Comparison of ENCODE assay signal across 28 cellular contexts in the genomic region with DNA sequence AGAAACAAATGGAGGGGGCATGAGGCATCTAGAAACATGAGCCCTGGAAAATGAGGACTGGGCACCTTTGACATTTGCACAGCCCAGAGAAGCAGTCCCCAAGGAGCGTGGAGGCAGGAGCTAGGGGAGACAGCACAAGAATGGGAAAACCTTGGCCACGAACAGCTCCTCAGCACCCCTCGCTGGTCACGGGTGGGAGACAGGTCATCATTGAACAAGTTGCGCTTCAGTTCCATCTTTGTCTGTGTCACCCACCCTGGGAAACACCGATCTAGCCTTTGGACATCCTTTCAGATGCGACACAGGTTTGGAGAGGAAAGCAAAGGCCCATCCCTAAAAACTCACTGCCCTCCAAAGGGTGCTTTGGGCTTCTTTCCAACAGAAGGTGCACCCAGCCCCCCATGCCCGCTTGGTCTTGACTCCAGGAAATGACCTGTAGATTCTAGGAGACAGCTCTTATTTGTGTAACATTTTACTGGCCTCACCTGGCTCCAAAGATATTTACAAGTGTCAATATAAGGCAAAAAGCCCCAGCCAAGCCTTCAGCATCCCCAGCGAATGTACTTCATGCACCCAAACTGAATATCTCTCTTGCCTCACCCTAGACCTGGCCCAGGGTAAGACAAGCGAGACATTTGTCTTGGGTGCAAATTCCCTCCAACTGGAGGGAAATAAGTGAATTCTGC. TPM values are rescaled to one million over a fixed set of nuclear protein-coding genes. Genes with fewer than 3 reads are reported as not detected.
DNase-seq lines count a peak whose midpoint lies in the region; ATAC-seq and TF ChIP-seq lines count a peak whose summit lies in the region.
"Had no signal": no experiment of that assay in that cellular context is flagged by ENCODE, and none has a peak within 500 bp of the region (broad histone marks: within the 10 kb centered on the region; RNA-seq: fewer than 3 reads in every experiment).

No MANE protein-coding gene starts in this region.

- H3K27ac Mint-ChIP-seq in activated CD8-positive, alpha-beta memory T cell treated with anti-CD3 and anti-CD28 coated beads, Interleukin-2, amount 10 ng/mL, durations not matched to agents 7 days and 5 days, result no peak overlapping the region
- no peak overlapping the region for H3K27ac Mint-ChIP-seq in neural progenitor cell
- H3K27ac Mint-ChIP-seq: activated CD4-positive, alpha-beta T cell treated with anti-CD3 and anti-CD28 coated beads, Interleukin-2, amount 10 ng/mL, durations not matched to agents 24 days and 14 days; activated naive CD4-positive, alpha-beta T cell treated with anti-CD3 and anti-CD28 coated beads, Interleukin-2, amount 10 ng/mL, durations not matched to agents 7 days and 5 days; activated T-helper 1 cell treated with anti-CD3 and anti-CD28 coated beads, Interleukin-12 subunit alpha, Interleukin-12 subunit beta, Interleukin-2, Interleukin-4 antibody, amounts not matched to agents 30 ng/mL and 10 ng/mL and 1 ng/mL, durations not matched to agents 14 hours and 24 hours and 36 hours; dendritic cell treated with granulocyte-macrophage colony-stimulating factor and Interleukin-4, amounts not matched to agents 40 ng/mL and 50 ng/mL, for 4 days; memory B cell had no signal

- intact Hi-C loops in posterior cingulate gyrus (cut with DNase I) (no loop called here), dorsolateral prefrontal cortex (cut with DNase I) (loop anchor here in 1 of 2 donors (10.0 kb wide), 1 partner anchor 654 kb away; no protein-coding TSS in a partner anchor)

- no peak overlapping the region for H2AFZ ChIP-seq in neural progenitor cell (replicated peaks)

- no peak overlapping the region for H3K4me3 Mint-ChIP-seq in activated CD8-positive, alpha-beta memory T cell treated with anti-CD3 and anti-CD28 coated beads, Interleukin-2, amount 10 ng/mL, durations not matched to agents 7 days and 5 days
- H3K4me3 Mint-ChIP-seq in neural progenitor cell, result no peak overlapping the region
- H3K4me3 Mint-ChIP-seq: activated CD4-positive, alpha-beta T cell treated with anti-CD3 and anti-CD28 coated beads, Interleukin-2, amount 10 ng/mL, durations not matched to agents 24 days and 14 days; activated naive CD4-positive, alpha-beta T cell treated with anti-CD3 and anti-CD28 coated beads, Interleukin-2, amount 10 ng/mL, durations not matched to agents 7 days and 5 days; activated T-helper 1 cell treated with anti-CD3 and anti-CD28 coated beads, Interleukin-12 subunit alpha, Interleukin-12 subunit beta, Interleukin-2, Interleukin-4 antibody, amounts not matched to agents 30 ng/mL and 10 ng/mL and 1 ng/mL, durations not matched to agents 14 hours and 24 hours and 36 hours; dendritic cell treated with granulocyte-macrophage colony-stimulating factor and Interleukin-4, amounts not matched to agents 40 ng/mL and 50 ng/mL, for 4 days; memory B cell had no signal

- H3K27ac ChIP-seq in foreskin keratinocyte (no peak overlapping the region), neural progenitor cell (no peak overlapping the region), dorsolateral prefrontal cortex (no peak overlapping the region)
- H3K27ac ChIP-seq: A549; BLaER1 treated with 17β-estradiol and CSF1 and Interleukin-3, amounts not matched to agents 10 nM and 100 nM; cardiac muscle cell; Peyer's patch; SJCRH30; skin epidermis; upper lobe of right lung had no signal

- H3K36me3 ChIP-seq in neural progenitor cell, result no peaks in the 10 kb centered on the region
- H3K36me3 ChIP-seq: BLaER1 treated with 17β-estradiol and CSF1 and Interleukin-3, amounts not matched to agents 10 nM and 100 nM; cardiac muscle cell; Peyer's patch; SJCRH30; upper lobe of right lung had no signal

- H3F3A ChIP-seq in neural progenitor cell (ENCODE audit: low read depth), result no peaks in the 10 kb centered on the region

- H3K4me1 ChIP-seq in foreskin keratinocyte (no peaks in the 10 kb centered on the region), neural progenitor cell (no peaks in the 10 kb centered on the region)
- H3K4me1 ChIP-seq: A549, Peyer's patch, upper lobe of right lung had no signal

- no peak overlapping the region for H3K4me2 ChIP-seq in neural progenitor cell
- H3K4me2 ChIP-seq: A549; BLaER1 treated with 17β-estradiol and CSF1 and Interleukin-3, amounts not matched to agents 10 nM and 100 nM had no signal

- no peaks in the 10 kb centered on the region for H3K4me1 Mint-ChIP-seq in activated CD8-positive, alpha-beta memory T cell treated with anti-CD3 and anti-CD28 coated beads, Interleukin-2, amount 10 ng/mL, durations not matched to agents 7 days and 5 days
- no peaks in the 10 kb centered on the region for H3K4me1 Mint-ChIP-seq in neural progenitor cell
- H3K4me1 Mint-ChIP-seq: activated CD4-positive, alpha-beta T cell treated with anti-CD3 and anti-CD28 coated beads, Interleukin-2, amount 10 ng/mL, durations not matched to agents 24 days and 14 days; activated naive CD4-positive, alpha-beta T cell treated with anti-CD3 and anti-CD28 coated beads, Interleukin-2, amount 10 ng/mL, durations not matched to agents 7 days and 5 days; memory B cell had no signal

- H3K27me3 Mint-ChIP-seq in activated CD8-positive, alpha-beta memory T cell treated with anti-CD3 and anti-CD28 coated beads, Interleukin-2, amount 10 ng/mL, durations not matched to agents 7 days and 5 days, result peaks cover 19% of the 10 kb centered on the region
- H3K27me3 Mint-ChIP-seq in neural progenitor cell (ENCODE audit: insufficient read depth, low read depth), result peaks cover 6% of the 10 kb centered on the region
- H3K27me3 Mint-ChIP-seq: memory B cell had no signal

- ATAC-seq in activated CD8-positive, alpha-beta memory T cell treated with anti-CD3 and anti-CD28 coated beads, Interleukin-2, amount 10 ng/mL, durations not matched to agents 7 days and 5 days, result no peak
- no peak for ATAC-seq in foreskin keratinocyte
- ATAC-seq: upper lobe of right lung had no signal

- H4K20me1 ChIP-seq in neural progenitor cell (ENCODE audit: low read depth), result no peaks in the 10 kb centered on the region
- H4K20me1 ChIP-seq: BLaER1 treated with 17β-estradiol and CSF1 and Interleukin-3, amounts not matched to agents 10 nM and 100 nM had no signal

- H3K9me3 Mint-ChIP-seq in activated CD8-positive, alpha-beta memory T cell treated with anti-CD3 and anti-CD28 coated beads, Interleukin-2, amount 10 ng/mL, durations not matched to agents 7 days and 5 days (ENCODE audit: low read depth), result no peaks in the 10 kb centered on the region
- peaks cover 3% of the 10 kb centered on the region for H3K9me3 Mint-ChIP-seq in neural progenitor cell
- H3K9me3 Mint-ChIP-seq: activated CD4-positive, alpha-beta T cell treated with anti-CD3 and anti-CD28 coated beads, Interleukin-2, amount 10 ng/mL, durations not matched to agents 24 days and 14 days; activated naive CD4-positive, alpha-beta T cell treated with anti-CD3 and anti-CD28 coated beads, Interleukin-2, amount 10 ng/mL, durations not matched to agents 7 days and 5 days; dendritic cell treated with granulocyte-macrophage colony-stimulating factor and Interleukin-4, amounts not matched to agents 40 ng/mL and 50 ng/mL, for 4 days; memory B cell had no signal

- CTCF ChIA-PET in activated CD8-positive, alpha-beta memory T cell treated with anti-CD3 and anti-CD28 coated beads, Interleukin-2, amount 10 ng/mL, durations not matched to agents 7 days and 5 days (lab: Charles Lee), result no interaction called here

- DNase-seq in activated CD8-positive, alpha-beta memory T cell treated with anti-CD3 and anti-CD28 coated beads, Interleukin-2, amount 50 U/mL, for 48 hours, result peak; percentile 20
- DNase-seq in activated CD8-positive, alpha-beta memory T cell treated with anti-CD3 and anti-CD28 coated beads, Interleukin-2, amount 10 ng/mL, durations not matched to agents 7 days and 5 days, result no peak
- peak; percentile 21 for DNase-seq in HuH-7 (ENCODE audit: low spot score)
- no peak for DNase-seq in foreskin keratinocyte
- DNase-seq in neural progenitor cell (ENCODE audit: low spot score), result peak; percentile 26
- no peak for DNase-seq in posterior cingulate gyrus
- no peak for DNase-seq in dorsolateral prefrontal cortex
- DNase-seq in SIG-M5 (lab: John Stamatoyannopoulos, UW), result no peak
- DNase-seq: activated CD4-positive, alpha-beta T cell treated with anti-CD3 and anti-CD28 coated beads, Interleukin-2, amount 10 ng/mL, durations not matched to agents 24 days and 14 days; activated naive CD4-positive, alpha-beta T cell treated with anti-CD3 and anti-CD28 coated beads, Interleukin-2, amount 10 ng/mL, durations not matched to agents 7 days and 5 days; amniotic stem cell; GOT3; Karpas-422; NCI-H1694 treated with DMSO at 0.1 percent for 48 hours; NCI-H2171; NCI-H524; nucleus accumbens; Peyer's patch; SJCRH30; substantia nigra; upper lobe of right lung had no signal

- peaks cover 5% of the 10 kb centered on the region for H3K27me3 ChIP-seq in foreskin keratinocyte
- H3K27me3 ChIP-seq in neural progenitor cell, result no peaks in the 10 kb centered on the region
- no peaks in the 10 kb centered on the region for H3K27me3 ChIP-seq in dorsolateral prefrontal cortex
- H3K27me3 ChIP-seq: BLaER1 treated with 17β-estradiol and CSF1 and Interleukin-3, amounts not matched to agents 10 nM and 100 nM; Peyer's patch; SJCRH30; upper lobe of right lung had no signal

- no peaks in the 10 kb centered on the region for H3K36me3 Mint-ChIP-seq in activated CD8-positive, alpha-beta memory T cell treated with anti-CD3 and anti-CD28 coated beads, Interleukin-2, amount 10 ng/mL, durations not matched to agents 7 days and 5 days
- H3K36me3 Mint-ChIP-seq in neural progenitor cell, result no peaks in the 10 kb centered on the region
- H3K36me3 Mint-ChIP-seq: activated naive CD4-positive, alpha-beta T cell treated with anti-CD3 and anti-CD28 coated beads, Interleukin-2, amount 10 ng/mL, durations not matched to agents 7 days and 5 days; memory B cell had no signal

- H3K4me3 ChIP-seq in neural progenitor cell (no peak overlapping the region), dorsolateral prefrontal cortex (no peak overlapping the region)
- H3K4me3 ChIP-seq: A549; BLaER1 treated with 17β-estradiol and CSF1 and Interleukin-3, amounts not matched to agents 10 nM and 100 nM; cardiac muscle cell; Peyer's patch; SJCRH30; skin epidermis; upper lobe of right lung had no signal

- no peak overlapping the region for H3K9ac ChIP-seq in neural progenitor cell
- H3K9ac ChIP-seq: BLaER1 treated with 17β-estradiol and CSF1 and Interleukin-3, amounts not matched to agents 10 nM and 100 nM had no signal

- H3K79me2 ChIP-seq in neural progenitor cell (ENCODE audit: low read depth), result no peaks in the 10 kb centered on the region

- TF ChIP-seq CTCF in foreskin keratinocyte (conservative IDR thresholded peaks at IDR 0.05), result peak; percentile 13
- TF ChIP-seq CTCF in neural progenitor cell (IDR thresholded peaks at IDR 0.05), result peak; percentile 21
- no peak for TF ChIP-seq CTCF in dorsolateral prefrontal cortex (IDR thresholded peaks at IDR 0.05 in 54 of 56, conservative IDR thresholded peaks at IDR 0.05 in 2 of 56; ENCODE audit: low read depth in 1 of 56, partially characterized antibody in 56 of 56)

- no peaks in the 10 kb centered on the region for H3K9me3 ChIP-seq in neural progenitor cell (ENCODE audit: low read depth)
- H3K9me3 ChIP-seq: A549; BLaER1 treated with 17β-estradiol and CSF1 and Interleukin-3, amounts not matched to agents 10 nM and 100 nM; Peyer's patch; SJCRH30; upper lobe of right lung had no signal

RNA-seq across cellular contexts. Expression of gene CLMN, which starts 28.8 kb away (rescaled TPM):
- under 1 TPM; 0.42 to 0.91 TPM for total RNA-seq in activated CD8-positive, alpha-beta memory T cell treated with anti-CD3 and anti-CD28 coated beads, Interleukin-2, amount 10 ng/mL, durations not matched to agents 7 days and 5 days
- total RNA-seq in foreskin keratinocyte, result 4.7 and 5.7 TPM in 2 replicates
- polyA plus RNA-seq in foreskin keratinocyte, result 1.9 and 3.2 TPM in 2 replicates
- total RNA-seq in neural progenitor cell (ENCODE audit: low replicate concordance), result 6.3 and 6.7 TPM in 2 replicates
- 100 to 1,000 TPM in 37 of 120 experiments, 10 to 100 TPM in 83; 22.3 to 262 (median 78.6) TPM for total RNA-seq in dorsolateral prefrontal cortex

Comparison
In these comparisons a context has a peak if more than half of its experiments do, and no peak if none do; other contexts are left out.
1. DNase-seq: peak in activated CD8-positive, alpha-beta memory T cell treated with anti-CD3 and anti-CD28 coated beads, Interleukin-2, amount 50 U/mL, for 48 hours (single experiment), HuH-7 (single experiment) and neural progenitor cell (single experiment); none in activated CD8-positive, alpha-beta memory T cell treated with anti-CD3 and anti-CD28 coated beads, Interleukin-2, amount 10 ng/mL, durations not matched to agents 7 days and 5 days (single experiment), foreskin keratinocyte (0 of 2), posterior cingulate gyrus (0 of 10), dorsolateral prefrontal cortex (0 of 10) and SIG-M5 (single experiment).
2. CTCF ChIP-seq: peak in foreskin keratinocyte (single experiment) and neural progenitor cell (single experiment); none in dorsolateral prefrontal cortex (0 of 56).